ENCODE assay signal across 20 cellular contexts in the genomic region with DNA sequence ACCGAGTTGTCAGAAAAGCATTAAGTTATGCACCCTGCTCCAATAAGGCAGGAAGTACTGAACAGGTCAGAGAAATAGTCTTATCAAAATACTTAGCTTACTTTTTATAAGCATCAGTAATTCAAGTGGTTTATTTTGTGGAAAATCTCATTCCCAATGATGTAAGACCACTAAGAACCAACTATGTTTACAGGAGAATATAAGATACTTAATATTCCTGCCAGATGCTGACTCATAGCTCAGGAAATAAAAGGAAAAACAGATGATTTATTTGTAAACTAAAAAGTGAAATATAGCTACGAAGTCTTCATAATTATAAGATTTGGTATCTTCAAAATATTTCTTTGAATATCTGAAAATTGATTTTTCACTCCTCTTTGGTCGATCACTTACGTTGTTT.
"Had no signal": no experiment of that assay in that cellular context is flagged by ENCODE, and none has a peak within 500 bp of the region (broad histone marks: within the 10 kb centered on the region; RNA-seq: fewer than 3 reads in every experiment).

No MANE protein-coding gene starts in this region.

- H3K4me3 Mint-ChIP-seq: activated CD4-positive, alpha-beta memory T cell treated with anti-CD3 and anti-CD28 coated beads for 36 hours; activated naive CD4-positive, alpha-beta T cell treated with anti-CD3 and anti-CD28 coated beads, Interleukin-2, amount 50 U/mL, for 24 hours; activated T-cell treated with anti-CD3 and anti-CD28 coated beads, Interleukin-2, amount 50 U/mL, for 4 hours; effector memory CD8-positive, alpha-beta T cell; nephron; stimulated activated naive CD8-positive, alpha-beta T cell treated with anti-CD3 and anti-CD28 coated beads, Interleukin-15, amount 100 ng/mL, for 72 hours; T-helper 1 cell treated with Interleukin-12 subunit alpha and Interleukin-12 subunit beta and Interleukin-4 antibody, amounts not matched to agents 30 μg/mL and 1 μg/mL, for 36 hours had no signal

- H3K36me3 Mint-ChIP-seq: activated CD4-positive, alpha-beta memory T cell treated with anti-CD3 and anti-CD28 coated beads for 36 hours; activated naive CD4-positive, alpha-beta T cell treated with anti-CD3 and anti-CD28 coated beads, Interleukin-2, amount 50 U/mL, for 24 hours had no signal

- ATAC-seq: activated T-cell treated with anti-CD3 and anti-CD28 coated beads, Interleukin-2, amount 50 U/mL, for 4 hours; effector memory CD8-positive, alpha-beta T cell; foreskin keratinocyte; stimulated activated naive CD8-positive, alpha-beta T cell treated with anti-CD3 and anti-CD28 coated beads, Interleukin-15, amount 100 ng/mL, for 72 hours had no signal

- H3K36me3 ChIP-seq: brain microvascular endothelial cell, right atrium auricular region, upper lobe of left lung, WERI-Rb-1 had no signal

- FAIRE-seq: small intestine had no signal

- H3K27ac ChIP-seq: brain microvascular endothelial cell, epithelial cell of prostate, foreskin keratinocyte, right atrium auricular region, WERI-Rb-1 had no signal

- H3K4me1 Mint-ChIP-seq: activated naive CD4-positive, alpha-beta T cell treated with anti-CD3 and anti-CD28 coated beads, Interleukin-2, amount 50 U/mL, for 24 hours; nephron; stimulated activated naive CD8-positive, alpha-beta T cell treated with anti-CD3 and anti-CD28 coated beads, Interleukin-15, amount 100 ng/mL, for 72 hours had no signal

- H3K27ac Mint-ChIP-seq: activated CD4-positive, alpha-beta memory T cell treated with anti-CD3 and anti-CD28 coated beads for 36 hours; activated naive CD4-positive, alpha-beta T cell treated with anti-CD3 and anti-CD28 coated beads, Interleukin-2, amount 50 U/mL, for 24 hours; effector memory CD8-positive, alpha-beta T cell; nephron; progenitor cell of endocrine pancreas; stimulated activated naive CD8-positive, alpha-beta T cell treated with anti-CD3 and anti-CD28 coated beads, Interleukin-15, amount 100 ng/mL, for 72 hours; T-helper 1 cell treated with Interleukin-12 subunit alpha and Interleukin-12 subunit beta and Interleukin-4 antibody, amounts not matched to agents 30 μg/mL and 1 μg/mL, for 36 hours had no signal

- H3K9me3 ChIP-seq: right atrium auricular region, upper lobe of left lung had no signal

- H3K4me3 ChIP-seq: right atrium auricular region, upper lobe of left lung had no signal

- H3K27me3 ChIP-seq: brain microvascular endothelial cell, foreskin keratinocyte, right atrium auricular region, upper lobe of left lung had no signal

- H3K27me3 Mint-ChIP-seq: activated CD4-positive, alpha-beta memory T cell treated with anti-CD3 and anti-CD28 coated beads for 36 hours; activated naive CD4-positive, alpha-beta T cell treated with anti-CD3 and anti-CD28 coated beads, Interleukin-2, amount 50 U/mL, for 24 hours; effector memory CD8-positive, alpha-beta T cell; progenitor cell of endocrine pancreas had no signal

- DNase-seq: activated CD4-positive, alpha-beta memory T cell treated with anti-CD3 and anti-CD28 coated beads for 36 hours; activated effector memory CD4-positive, alpha-beta T cell treated with Interleukin-2 at 50 U/mL for 16 hours; activated T-cell treated with anti-CD3 and anti-CD28 coated beads, Interleukin-2, amount 50 U/mL, for 4 hours; amniotic stem cell; brain microvascular endothelial cell; effector memory CD8-positive, alpha-beta T cell; foreskin keratinocyte; head of caudate nucleus; mesendoderm; occipital lobe; small intestine; stimulated activated naive CD8-positive, alpha-beta T cell treated with anti-CD3 and anti-CD28 coated beads, Interleukin-15, amount 100 ng/mL, for 72 hours; upper lobe of left lung had no signal

- H3K4me1 ChIP-seq: foreskin keratinocyte, right atrium auricular region had no signal

- H3K9me3 Mint-ChIP-seq: activated CD4-positive, alpha-beta memory T cell treated with anti-CD3 and anti-CD28 coated beads for 36 hours; activated naive CD4-positive, alpha-beta T cell treated with anti-CD3 and anti-CD28 coated beads, Interleukin-2, amount 50 U/mL, for 24 hours; activated T-cell treated with anti-CD3 and anti-CD28 coated beads, Interleukin-2, amount 50 U/mL, for 4 hours; effector memory CD8-positive, alpha-beta T cell; nephron; stimulated activated naive CD8-positive, alpha-beta T cell treated with anti-CD3 and anti-CD28 coated beads, Interleukin-15, amount 100 ng/mL, for 72 hours; T-helper 1 cell treated with Interleukin-12 subunit alpha and Interleukin-12 subunit beta and Interleukin-4 antibody, amounts not matched to agents 30 μg/mL and 1 μg/mL, for 36 hours had no signal
